2 cellular contexts compared by ENCODE assay signal in the genomic region with DNA sequence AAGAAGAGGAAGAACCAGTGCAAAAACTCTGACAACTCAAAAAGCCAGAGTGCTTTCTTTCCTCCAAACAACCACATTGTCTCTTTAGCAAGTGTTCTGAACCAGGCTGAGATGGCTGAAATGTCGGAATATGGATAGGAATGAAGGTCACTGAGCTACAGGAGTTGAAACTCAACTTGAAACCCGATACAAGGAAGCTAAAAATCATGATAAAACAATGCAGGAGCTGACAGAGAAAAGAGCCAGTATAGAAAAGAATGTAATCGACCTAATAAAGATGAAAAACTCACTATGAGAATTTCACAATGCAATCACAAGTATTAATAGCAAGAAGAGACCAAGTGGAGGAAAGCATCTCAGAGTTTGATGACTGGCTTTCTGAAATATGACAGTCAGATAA.
TF ChIP-seq lines count a peak whose summit lies in the region.

No MANE protein-coding gene starts in this region.

TF ChIP-seq in GM23338, 12 proteins besides CTCF, POLR2A, EP300 and RAD21 (continued from another document):
- TF ChIP-seq ZNF331 (CRISPR knock-in tag; IDR thresholded peaks at IDR 0.05; ENCODE audit: low read depth) (no peak), EZH2phosphoT487 (IDR thresholded peaks at IDR 0.05; ENCODE audit: unreplicated experiment) (no peak), ZNF462 (CRISPR knock-in tag; IDR thresholded peaks at IDR 0.05) (no peak)
- TF ChIP-seq, protein P1, sequence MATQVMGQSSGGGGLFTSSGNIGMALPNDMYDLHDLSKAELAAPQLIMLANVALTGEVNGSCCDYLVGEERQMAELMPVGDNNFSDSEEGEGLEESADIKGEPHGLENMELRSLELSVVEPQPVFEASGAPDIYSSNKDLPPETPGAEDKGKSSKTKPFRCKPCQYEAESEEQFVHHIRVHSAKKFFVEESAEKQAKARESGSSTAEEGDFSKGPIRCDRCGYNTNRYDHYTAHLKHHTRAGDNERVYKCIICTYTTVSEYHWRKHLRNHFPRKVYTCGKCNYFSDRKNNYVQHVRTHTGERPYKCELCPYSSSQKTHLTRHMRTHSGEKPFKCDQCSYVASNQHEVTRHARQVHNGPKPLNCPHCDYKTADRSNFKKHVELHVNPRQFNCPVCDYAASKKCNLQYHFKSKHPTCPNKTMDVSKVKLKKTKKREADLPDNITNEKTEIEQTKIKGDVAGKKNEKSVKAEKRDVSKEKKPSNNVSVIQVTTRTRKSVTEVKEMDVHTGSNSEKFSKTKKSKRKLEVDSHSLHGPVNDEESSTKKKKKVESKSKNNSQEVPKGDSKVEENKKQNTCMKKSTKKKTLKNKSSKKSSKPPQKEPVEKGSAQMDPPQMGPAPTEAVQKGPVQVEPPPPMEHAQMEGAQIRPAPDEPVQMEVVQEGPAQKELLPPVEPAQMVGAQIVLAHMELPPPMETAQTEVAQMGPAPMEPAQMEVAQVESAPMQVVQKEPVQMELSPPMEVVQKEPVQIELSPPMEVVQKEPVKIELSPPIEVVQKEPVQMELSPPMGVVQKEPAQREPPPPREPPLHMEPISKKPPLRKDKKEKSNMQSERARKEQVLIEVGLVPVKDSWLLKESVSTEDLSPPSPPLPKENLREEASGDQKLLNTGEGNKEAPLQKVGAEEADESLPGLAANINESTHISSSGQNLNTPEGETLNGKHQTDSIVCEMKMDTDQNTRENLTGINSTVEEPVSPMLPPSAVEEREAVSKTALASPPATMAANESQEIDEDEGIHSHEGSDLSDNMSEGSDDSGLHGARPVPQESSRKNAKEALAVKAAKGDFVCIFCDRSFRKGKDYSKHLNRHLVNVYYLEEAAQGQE (IDR thresholded peaks at IDR 0.05; ENCODE audit: unreplicated experiment), result no peak
TF ChIP-seq in GM23338: peak in this region for 0.

TF ChIP-seq in SK-N-SH treated with all-trans-retinoic acid at 6 μM for 48 hours, 23 proteins besides CTCF, POLR2A, EP300 and RAD21 (continued from another document):
- TF ChIP-seq, protein P2, sequence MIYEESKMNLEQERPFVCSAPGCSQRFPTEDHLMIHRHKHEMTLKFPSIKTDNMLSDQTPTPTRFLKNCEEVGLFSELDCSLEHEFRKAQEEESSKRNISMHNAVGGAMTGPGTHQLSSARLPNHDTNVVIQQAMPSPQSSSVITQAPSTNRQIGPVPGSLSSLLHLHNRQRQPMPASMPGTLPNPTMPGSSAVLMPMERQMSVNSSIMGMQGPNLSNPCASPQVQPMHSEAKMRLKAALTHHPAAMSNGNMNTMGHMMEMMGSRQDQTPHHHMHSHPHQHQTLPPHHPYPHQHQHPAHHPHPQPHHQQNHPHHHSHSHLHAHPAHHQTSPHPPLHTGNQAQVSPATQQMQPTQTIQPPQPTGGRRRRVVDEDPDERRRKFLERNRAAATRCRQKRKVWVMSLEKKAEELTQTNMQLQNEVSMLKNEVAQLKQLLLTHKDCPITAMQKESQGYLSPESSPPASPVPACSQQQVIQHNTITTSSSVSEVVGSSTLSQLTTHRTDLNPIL (CRISPR knock-in tag; IDR thresholded peaks at IDR 0.05; ENCODE audit: low read depth), result no peak
- TF ChIP-seq ZFP30 (CRISPR knock-in tag; IDR thresholded peaks at IDR 0.05) (no peak), ARNTL (CRISPR knock-in tag; IDR thresholded peaks at IDR 0.05; ENCODE audit: borderline replicate concordance, low read depth) (no peak), RARB (CRISPR knock-in tag; IDR thresholded peaks at IDR 0.05) (no peak), ZNF70 (CRISPR knock-in tag; IDR thresholded peaks at IDR 0.05) (no peak), PPARA (CRISPR knock-in tag; IDR thresholded peaks at IDR 0.05; ENCODE audit: borderline replicate concordance) (no peak), TOX (CRISPR knock-in tag; IDR thresholded peaks at IDR 0.05; ENCODE audit: borderline replicate concordance) (no peak)
TF ChIP-seq in SK-N-SH treated with all-trans-retinoic acid at 6 μM for 48 hours: peak in this region for 0.
